Comparison of ENCODE assay signal across 15 cellular contexts in genomic region chr16:4404967-4405696, GRCh38. TPM values are rescaled to one million over a fixed set of nuclear protein-coding genes. Genes with fewer than 3 reads are reported as not detected.
DNase-seq lines count a peak whose midpoint lies in the region; ATAC-seq, FAIRE-seq and TF ChIP-seq lines count a peak whose summit lies in the region.
"Had no signal": no experiment of that assay in that cellular context is flagged by ENCODE, and none has a peak within 500 bp of the region (broad histone marks: within the 10 kb centered on the region; RNA-seq: fewer than 3 reads in every experiment).

No MANE protein-coding gene starts in this region.

- no peaks in the 10 kb centered on the region for H3K27me3 ChIP-seq in small intestine (ENCODE audit: control insufficient read depth in 2 of 2, insufficient read depth in 2 of 2, low read length in 2 of 2)
- H3K27me3 ChIP-seq: thyroid gland had no signal

- no peak for DNase-seq in natural killer cell
- no peak for DNase-seq in natural killer cell treated with Interleukin-12 subunit alpha and Interleukin-12 subunit beta and Interleukin-15 and Interleukin-18, amount 100 ng/mL, for 72 hours (ENCODE audit: low spot score)
- peak; percentile 84 for DNase-seq in chondrocyte (ENCODE audit: low spot score)
- DNase-seq in KBM-7, result no peak
- no peak for DNase-seq in small intestine
- DNase-seq: DMS153, NCI-H1930 had no signal

- no peaks in the 10 kb centered on the region for H3K4me1 ChIP-seq in small intestine (ENCODE audit: control insufficient read depth in 2 of 2, insufficient read depth in 1 of 2, low read depth in 1 of 2, low read length in 1 of 2)

- intact Hi-C loops in natural killer cell (cut with micrococcal nuclease), result loop anchor here (5.0 kb wide), 1 partner anchor 118 kb away; no protein-coding TSS in a partner anchor

- 89 to 93% (median 91%) methylated on average over 23 to 24 of the region's 24 CpGs for WGBS in small intestine, 3 donors

- H3K9me3 ChIP-seq in small intestine (ENCODE audit: control insufficient read depth, low read depth), result no peaks in the 10 kb centered on the region
- H3K9me3 ChIP-seq: mucosa of descending colon, thyroid gland had no signal

- H3K27ac Mint-ChIP-seq in natural killer cell (peak overlapping the region; percentile 79 to 80), chondrocyte (ENCODE audit: unreplicated experiment) (no peak overlapping the region)
- no peak overlapping the region for H3K27ac Mint-ChIP-seq in natural killer cell treated with Interleukin-12 subunit alpha and Interleukin-12 subunit beta and Interleukin-15 and Interleukin-18, amount 100 ng/mL, for 72 hours

- FAIRE-seq in small intestine (lab: Jason Lieb, UNC), result no peak
- FAIRE-seq: islet of Langerhans had no signal

- no peaks in the 10 kb centered on the region for H3K27me3 Mint-ChIP-seq in natural killer cell (ENCODE audit: low read depth in 2 of 2)
- H3K27me3 Mint-ChIP-seq in natural killer cell treated with Interleukin-12 subunit alpha and Interleukin-12 subunit beta and Interleukin-15 and Interleukin-18, amount 100 ng/mL, for 72 hours, result no peaks in the 10 kb centered on the region
- H3K27me3 Mint-ChIP-seq in chondrocyte (ENCODE audit: low read depth), result no peaks in the 10 kb centered on the region
- H3K27me3 Mint-ChIP-seq: activated naive CD8-positive, alpha-beta T cell; progenitor cell of endocrine pancreas; T-cell had no signal

- H3K4me3 ChIP-seq in small intestine (ENCODE audit: low read depth in 1 of 2, low read length in 2 of 2), result no peak overlapping the region
- H3K4me3 ChIP-seq: mucosa of descending colon, thyroid gland had no signal

- H3K4me3 Mint-ChIP-seq in natural killer cell, result peak overlapping the region; percentile 50
- H3K4me3 Mint-ChIP-seq in natural killer cell treated with Interleukin-12 subunit alpha and Interleukin-12 subunit beta and Interleukin-15 and Interleukin-18, amount 100 ng/mL, for 72 hours, result no peak overlapping the region
- H3K4me3 Mint-ChIP-seq in chondrocyte (ENCODE audit: unreplicated experiment), result no peak overlapping the region
- H3K4me3 Mint-ChIP-seq: activated naive CD8-positive, alpha-beta T cell had no signal

- peaks cover 16 to 22% of the 10 kb centered on the region in 2 donors for H3K36me3 ChIP-seq in small intestine (ENCODE audit: control insufficient read depth in 2 of 2, insufficient read depth in 2 of 2, low read length in 2 of 2)

- no peak for TF ChIP-seq CTCF in natural killer cell (IDR thresholded peaks at IDR 0.05)
- no peak for TF ChIP-seq CTCF in chondrocyte (IDR thresholded peaks at IDR 0.05)

- peak overlapping the region; percentile 9 for H3K27ac ChIP-seq in temporal lobe (ENCODE audit: low read depth, low read length)
- H3K27ac ChIP-seq in small intestine (ENCODE audit: low read depth in 1 of 2, low read length in 1 of 2), result no peak overlapping the region
- H3K27ac ChIP-seq: epithelial cell of prostate, thyroid gland had no signal

- ATAC-seq in natural killer cell, result peak in 1 of 3 donors; percentile 9
- no peak for ATAC-seq in natural killer cell treated with Interleukin-12 subunit alpha and Interleukin-12 subunit beta and Interleukin-15 and Interleukin-18, amount 100 ng/mL, for 72 hours

- H3K36me3 Mint-ChIP-seq in natural killer cell (no peaks in the 10 kb centered on the region), chondrocyte (ENCODE audit: low read depth) (peaks cover 11% of the 10 kb centered on the region)
- H3K36me3 Mint-ChIP-seq in natural killer cell treated with Interleukin-12 subunit alpha and Interleukin-12 subunit beta and Interleukin-15 and Interleukin-18, amount 100 ng/mL, for 72 hours, result no peaks in the 10 kb centered on the region
- H3K36me3 Mint-ChIP-seq: activated naive CD8-positive, alpha-beta T cell had no signal

- in situ Hi-C loops in KBM-7 (cut with MboI; ENCODE audit: low pct_unique_long_range_greater_than_20kb, low sequenced_read_pairs), result no loop called here

- H3K9me3 Mint-ChIP-seq in natural killer cell, result no peaks in the 10 kb centered on the region
- H3K9me3 Mint-ChIP-seq in natural killer cell treated with Interleukin-12 subunit alpha and Interleukin-12 subunit beta and Interleukin-15 and Interleukin-18, amount 100 ng/mL, for 72 hours, result no peaks in the 10 kb centered on the region
- H3K9me3 Mint-ChIP-seq in chondrocyte (ENCODE audit: low read depth), result no peaks in the 10 kb centered on the region
- H3K9me3 Mint-ChIP-seq: T-cell had no signal

- peaks cover under 1 to 29% of the 10 kb centered on the region in 2 donors for H3K4me1 Mint-ChIP-seq in natural killer cell
- H3K4me1 Mint-ChIP-seq in natural killer cell treated with Interleukin-12 subunit alpha and Interleukin-12 subunit beta and Interleukin-15 and Interleukin-18, amount 100 ng/mL, for 72 hours (ENCODE audit: low read depth in 2 of 2), result peaks cover 10 to 15% of the 10 kb centered on the region in 2 donors
- peaks cover 6% of the 10 kb centered on the region for H3K4me1 Mint-ChIP-seq in chondrocyte (ENCODE audit: low read depth)

RNA-seq across cellular contexts. Expression of gene CORO7, which starts 11.3 kb away (rescaled TPM):
- total RNA-seq in natural killer cell, result 100 to 1,000 TPM; 335 to 425 (median 415) TPM
- 100 to 1,000 TPM; 140 to 166 TPM for total RNA-seq in natural killer cell treated with Interleukin-12 subunit alpha and Interleukin-12 subunit beta and Interleukin-15 and Interleukin-18, amount 100 ng/mL, for 72 hours
- total RNA-seq in chondrocyte, result 18.8 to 26.0 TPM (median 24.6 TPM) in 3 replicates
- 25.6 TPM for total RNA-seq in temporal lobe
- polyA plus RNA-seq in small intestine, result 10 to 100 TPM; 27.3 to 49.2 (median 35.1) TPM

RNA-seq across cellular contexts. Expression of gene DNAJA3, which starts 20.5 kb away (rescaled TPM):
- 10 to 100 TPM; 22.1 to 34.2 (median 27.2) TPM for total RNA-seq in natural killer cell
- total RNA-seq in natural killer cell treated with Interleukin-12 subunit alpha and Interleukin-12 subunit beta and Interleukin-15 and Interleukin-18, amount 100 ng/mL, for 72 hours, result 10 to 100 TPM; 55.0 to 99.8 TPM
- 27.5 to 28.0 TPM (median 27.8 TPM) in 3 replicates for total RNA-seq in chondrocyte
- total RNA-seq in temporal lobe, result 21.1 TPM
- 10 to 100 TPM; 26.7 to 71.4 (median 31.1) TPM for polyA plus RNA-seq in small intestine

RNA-seq across cellular contexts. Expression of gene VASN, which starts 33.5 kb away (rescaled TPM):
- total RNA-seq in natural killer cell, result under 1 TPM; 0.35 to 0.93 (median 0.78) TPM
- under 1 TPM in 1 of 2 donors, not detected in 1; 0.33 TPM for total RNA-seq in natural killer cell treated with Interleukin-12 subunit alpha and Interleukin-12 subunit beta and Interleukin-15 and Interleukin-18, amount 100 ng/mL, for 72 hours
- 79.7 to 82.0 TPM (median 81.8 TPM) in 3 replicates for total RNA-seq in chondrocyte
- total RNA-seq in temporal lobe, result 2.5 TPM
- 10 to 100 TPM in 1 of 3 donors, under 1 TPM in 2; 0.45 to 11.4 (median 0.81) TPM for polyA plus RNA-seq in small intestine

RNA-seq across cellular contexts. Expression of gene PAM16, which starts 54.0 kb away (rescaled TPM):
- total RNA-seq in natural killer cell (10 to 100 TPM; 29.4 to 42.7 (median 39.0) TPM), chondrocyte (21.6 to 24.4 TPM (median 22.4 TPM) in 3 replicates), temporal lobe (16.7 TPM)
- total RNA-seq in natural killer cell treated with Interleukin-12 subunit alpha and Interleukin-12 subunit beta and Interleukin-15 and Interleukin-18, amount 100 ng/mL, for 72 hours, result 100 to 1,000 TPM in 1 of 2 donors, 10 to 100 TPM in 1; 59.0 to 114 TPM
- 10 to 100 TPM; 63.0 to 98.4 (median 76.0) TPM for polyA plus RNA-seq in small intestine

Comparison
In these comparisons a context has a peak if more than half of its experiments do, and no peak if none do; other contexts are left out.
1. H3K27ac Mint-ChIP-seq: peak in natural killer cell (2 of 2); none in natural killer cell treated with Interleukin-12 subunit alpha and Interleukin-12 subunit beta and Interleukin-15 and Interleukin-18, amount 100 ng/mL, for 72 hours (0 of 2) and chondrocyte (single experiment).
2. RNA of gene VASN, which starts 33.5 kb away (total RNA-seq): 79.7 to 82.0 TPM in chondrocyte; 2.5 TPM in temporal lobe (single experiment), 0.35 to 0.93 TPM in natural killer cell and 0.33 TPM in natural killer cell treated with Interleukin-12 subunit alpha and Interleukin-12 subunit beta and Interleukin-15 and Interleukin-18, amount 100 ng/mL, for 72 hours; every median in the first group is over 10 times any median in the second.